Comparison of ENCODE assay signal across 9 cellular contexts in the genomic region with DNA sequence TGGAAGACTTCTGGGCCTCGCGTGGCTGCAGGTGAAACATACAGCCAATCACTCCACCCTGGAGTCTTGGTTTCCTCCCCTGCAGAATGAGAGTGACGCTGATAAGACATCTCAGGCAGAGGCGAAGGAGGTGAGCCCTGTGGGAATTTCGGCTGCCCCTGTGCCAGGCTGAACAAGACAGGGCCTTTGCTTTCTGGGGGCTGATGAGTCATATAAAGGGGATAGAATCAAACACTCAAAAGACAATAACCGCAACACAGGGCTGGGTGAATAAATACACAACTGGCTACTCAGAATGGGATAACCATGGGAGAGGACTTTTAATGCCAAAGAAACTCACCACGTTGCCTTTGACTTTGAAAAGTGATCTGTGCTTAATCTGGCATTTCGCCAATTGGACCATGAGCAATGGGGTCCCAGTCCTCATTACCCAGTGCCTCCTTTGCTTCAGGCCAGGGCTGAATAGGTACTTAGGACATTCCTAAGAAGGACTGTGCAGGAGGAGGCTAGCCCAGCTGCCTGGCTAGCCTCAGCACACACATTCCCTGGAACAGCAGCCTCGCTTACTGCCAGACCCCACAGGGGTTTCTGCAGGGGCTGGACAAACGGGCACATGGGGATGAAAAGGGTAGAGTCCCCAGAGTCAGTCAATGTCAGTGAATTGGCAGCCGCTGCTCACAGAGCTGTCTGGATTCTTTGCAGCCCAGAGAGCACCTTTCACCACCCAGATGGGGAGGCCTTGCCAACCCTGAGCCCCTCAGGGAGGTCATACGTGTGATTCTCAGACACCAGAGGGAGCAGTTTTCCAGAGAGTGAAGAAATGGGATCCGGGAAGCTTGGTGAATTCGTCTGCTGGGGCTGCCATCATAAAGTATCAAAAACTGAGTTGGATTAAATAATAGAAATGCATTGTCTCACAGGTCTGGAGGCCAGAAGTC.
DNase-seq lines count a peak whose midpoint lies in the region; ATAC-seq and TF ChIP-seq lines count a peak whose summit lies in the region.
"Had no signal": no experiment of that assay in that cellular context is flagged by ENCODE, and none has a peak within 500 bp of the region (broad histone marks: within the 10 kb centered on the region; RNA-seq: fewer than 3 reads in every experiment).

No MANE protein-coding gene starts in this region.

- H3F3A ChIP-seq in PC-3 (ENCODE audit: low read length, unreplicated experiment) = no peaks in the 10 kb centered on the region

- H3K4me1 ChIP-seq in PC-3 (ENCODE audit: insufficient read depth, low read length) (no peaks in the 10 kb centered on the region), heart right ventricle (peaks cover 0 to 7% (median 0%) of the 10 kb centered on the region in 9 donors)

- peak; percentile 31 for TF ChIP-seq CTCF in 22Rv1 (IDR thresholded peaks at IDR 0.05)
- peak; percentile 96 for TF ChIP-seq CTCF in PC-3 (conservative IDR thresholded peaks at IDR 0.05; ENCODE audit: low read depth, low read length)
- peak in 7 of 9 donors; percentile 24 to 45 (median 35) for TF ChIP-seq CTCF in heart right ventricle (IDR thresholded peaks at IDR 0.05)

- CTCF ChIA-PET in PC-3 (lab: Charles Lee) = interaction anchor here (0.6 kb wide), 3 partner anchors 29 to 147 kb away, joined by 3 to 4 read pairs (median 3); no protein-coding TSS in a partner anchor

- intact Hi-C loops in PC-3 (cut with micrococcal nuclease) (loop anchor here (1.0 kb wide), 1 partner anchor 147 kb away; no protein-coding TSS in a partner anchor), heart right ventricle (cut with DNase I) (loop anchor here in 7 of 10 donors (2.0 to 10.0 kb wide), 6 partner anchors 141 to 322 kb away; partner anchors contain the start of gene KCNMA1 (in 1 of the 7))

- no peaks in the 10 kb centered on the region for H3K27me3 ChIP-seq in PC-3 (ENCODE audit: low read length)
- H3K27me3 ChIP-seq in heart right ventricle = peaks cover 0 to 11% (median 0%) of the 10 kb centered on the region in 7 donors

- 62 to 63% methylated on average over 14 of the region's 14 CpGs for WGBS in heart right ventricle, 2 donors

- H3K79me2 ChIP-seq in PC-3 (ENCODE audit: low read length) = 0 out of 2 replicates have a peak, but pooled peaks cover 20% of the 10 kb centered on the region

- H3K4me3 ChIP-seq in PC-3 (ENCODE audit: low read length) (no peak overlapping the region), heart right ventricle (no peak overlapping the region)

- no TSS peak for BruUV-seq in PC-3 (replicated peaks; lab: Mats Ljungman, UMichigan)

- H4K20me1 ChIP-seq in PC-3 (ENCODE audit: low read length) = no peaks in the 10 kb centered on the region

- ATAC-seq in GM18868 (IDR thresholded peaks at IDR 0.05; ENCODE audit: unreplicated experiment) (peak; percentile 45), PC-3 (peak; percentile 61), heart right ventricle (peak in 3 of 8 donors; percentile 16 to 59 (median 34)), HG03159 (IDR thresholded peaks at IDR 0.05; ENCODE audit: unreplicated experiment) (no peak), GM19328 (IDR thresholded peaks at IDR 0.05; ENCODE audit: unreplicated experiment) (no peak)

- H3K27ac ChIP-seq in 22Rv1 (peak overlapping the region; percentile 46), PC-3 (ENCODE audit: low read length) (no peak overlapping the region), heart right ventricle (no peak overlapping the region)

- POLR2A ChIA-PET in PC-3 (lab: Charles Lee; ENCODE audit: unreplicated experiment) = no interaction called here

- H3K36me3 ChIP-seq in PC-3 (ENCODE audit: low read depth, low read length) (peaks cover 14% of the 10 kb centered on the region), heart right ventricle (no peaks in the 10 kb centered on the region)

- H3K4me2 ChIP-seq in PC-3 (ENCODE audit: low read length) = no peak overlapping the region

- DNase-seq in PC-3 = peak; percentile 86
- no peak for DNase-seq in heart right ventricle
- DNase-seq in stimulated activated CD4-positive, alpha-beta T cell treated with anti-CD3 and anti-CD28 coated beads, Interleukin-2, amount 100 ng/mL, for 48 hours = no peak
- no peak for DNase-seq in activated T-cell treated with anti-CD3 and anti-CD28 coated beads, Interleukin-2, amount 50 U/mL, for 1 hour
- DNase-seq: activated CD8-positive, alpha-beta memory T cell treated with anti-CD3 and anti-CD28 coated beads for 24 hours had no signal

- no peak overlapping the region for H2AFZ ChIP-seq in PC-3 (ENCODE audit: low read length)

- H3K9me3 ChIP-seq in PC-3 (ENCODE audit: low read length) = no peaks in the 10 kb centered on the region
- no peaks in the 10 kb centered on the region for H3K9me3 ChIP-seq in heart right ventricle

- H3K9me2 ChIP-seq in PC-3 (replicated peaks; ENCODE audit: low read length) = no peaks in the 10 kb centered on the region

- H3K9ac ChIP-seq in PC-3 (ENCODE audit: low read length) = no peak overlapping the region

Comparison
In these comparisons a context has a peak if more than half of its experiments do, and no peak if none do; other contexts are left out.
1. CTCF ChIP-seq: peak in every context shown above with its lines; median percentile 96 in PC-3; 35 in heart right ventricle; 31 in 22Rv1.
2. ATAC-seq: peak in GM18868 (single experiment) and PC-3 (single experiment); none in HG03159 (single experiment) and GM19328 (single experiment).